ENCODE assay signal across 1 cellular context in the genomic region with DNA sequence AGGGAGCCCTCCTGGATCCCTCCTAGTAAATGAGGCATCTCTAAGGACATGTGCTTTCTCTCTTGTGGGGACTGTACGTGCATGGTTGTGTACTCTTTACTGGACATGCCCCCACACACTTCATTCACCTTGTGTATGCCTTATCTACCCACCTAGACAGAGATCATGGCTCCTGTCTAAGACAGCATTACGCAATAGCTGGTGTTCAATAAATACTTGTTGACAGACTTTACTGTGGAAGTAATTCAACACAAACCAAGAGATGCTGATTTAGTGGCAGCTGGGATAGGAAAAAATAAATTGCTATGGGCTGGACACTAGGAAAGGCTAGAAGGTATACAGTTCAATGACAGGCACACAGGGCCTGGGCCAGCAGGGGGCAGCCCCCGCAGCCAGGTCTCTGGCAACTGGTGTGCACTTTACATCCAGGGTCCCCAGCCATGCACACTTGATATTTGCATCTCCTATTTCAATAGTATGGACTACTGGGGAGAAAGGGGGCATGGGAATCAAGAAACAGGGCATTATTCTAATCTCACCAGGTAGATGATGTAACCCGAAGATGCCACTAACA.
TF ChIP-seq lines count a peak whose summit lies in the region.

No MANE protein-coding gene starts in this region.

TF ChIP-seq in WTC11, 78 proteins besides CTCF, POLR2A, EP300 and RAD21 (continued from another document):
- TF ChIP-seq, protein P1, sequence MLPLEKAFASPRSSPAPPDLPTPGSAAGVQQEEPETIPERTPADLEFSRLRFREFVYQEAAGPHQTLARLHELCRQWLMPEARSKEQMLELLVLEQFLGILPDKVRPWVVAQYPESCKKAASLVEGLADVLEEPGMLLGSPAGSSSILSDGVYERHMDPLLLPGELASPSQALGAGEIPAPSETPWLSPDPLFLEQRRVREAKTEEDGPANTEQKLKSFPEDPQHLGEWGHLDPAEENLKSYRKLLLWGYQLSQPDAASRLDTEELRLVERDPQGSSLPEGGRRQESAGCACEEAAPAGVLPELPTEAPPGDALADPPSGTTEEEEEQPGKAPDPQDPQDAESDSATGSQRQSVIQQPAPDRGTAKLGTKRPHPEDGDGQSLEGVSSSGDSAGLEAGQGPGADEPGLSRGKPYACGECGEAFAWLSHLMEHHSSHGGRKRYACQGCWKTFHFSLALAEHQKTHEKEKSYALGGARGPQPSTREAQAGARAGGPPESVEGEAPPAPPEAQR (CRISPR knock-in tag; IDR thresholded peaks at IDR 0.05), result no peak
- TF ChIP-seq, protein P2, sequence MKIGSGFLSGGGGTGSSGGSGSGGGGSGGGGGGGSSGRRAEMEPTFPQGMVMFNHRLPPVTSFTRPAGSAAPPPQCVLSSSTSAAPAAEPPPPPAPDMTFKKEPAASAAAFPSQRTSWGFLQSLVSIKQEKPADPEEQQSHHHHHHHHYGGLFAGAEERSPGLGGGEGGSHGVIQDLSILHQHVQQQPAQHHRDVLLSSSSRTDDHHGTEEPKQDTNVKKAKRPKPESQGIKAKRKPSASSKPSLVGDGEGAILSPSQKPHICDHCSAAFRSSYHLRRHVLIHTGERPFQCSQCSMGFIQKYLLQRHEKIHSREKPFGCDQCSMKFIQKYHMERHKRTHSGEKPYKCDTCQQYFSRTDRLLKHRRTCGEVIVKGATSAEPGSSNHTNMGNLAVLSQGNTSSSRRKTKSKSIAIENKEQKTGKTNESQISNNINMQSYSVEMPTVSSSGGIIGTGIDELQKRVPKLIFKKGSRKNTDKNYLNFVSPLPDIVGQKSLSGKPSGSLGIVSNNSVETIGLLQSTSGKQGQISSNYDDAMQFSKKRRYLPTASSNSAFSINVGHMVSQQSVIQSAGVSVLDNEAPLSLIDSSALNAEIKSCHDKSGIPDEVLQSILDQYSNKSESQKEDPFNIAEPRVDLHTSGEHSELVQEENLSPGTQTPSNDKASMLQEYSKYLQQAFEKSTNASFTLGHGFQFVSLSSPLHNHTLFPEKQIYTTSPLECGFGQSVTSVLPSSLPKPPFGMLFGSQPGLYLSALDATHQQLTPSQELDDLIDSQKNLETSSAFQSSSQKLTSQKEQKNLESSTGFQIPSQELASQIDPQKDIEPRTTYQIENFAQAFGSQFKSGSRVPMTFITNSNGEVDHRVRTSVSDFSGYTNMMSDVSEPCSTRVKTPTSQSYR (CRISPR knock-in tag; IDR thresholded peaks at IDR 0.05), result no peak
- TF ChIP-seq, protein P3, sequence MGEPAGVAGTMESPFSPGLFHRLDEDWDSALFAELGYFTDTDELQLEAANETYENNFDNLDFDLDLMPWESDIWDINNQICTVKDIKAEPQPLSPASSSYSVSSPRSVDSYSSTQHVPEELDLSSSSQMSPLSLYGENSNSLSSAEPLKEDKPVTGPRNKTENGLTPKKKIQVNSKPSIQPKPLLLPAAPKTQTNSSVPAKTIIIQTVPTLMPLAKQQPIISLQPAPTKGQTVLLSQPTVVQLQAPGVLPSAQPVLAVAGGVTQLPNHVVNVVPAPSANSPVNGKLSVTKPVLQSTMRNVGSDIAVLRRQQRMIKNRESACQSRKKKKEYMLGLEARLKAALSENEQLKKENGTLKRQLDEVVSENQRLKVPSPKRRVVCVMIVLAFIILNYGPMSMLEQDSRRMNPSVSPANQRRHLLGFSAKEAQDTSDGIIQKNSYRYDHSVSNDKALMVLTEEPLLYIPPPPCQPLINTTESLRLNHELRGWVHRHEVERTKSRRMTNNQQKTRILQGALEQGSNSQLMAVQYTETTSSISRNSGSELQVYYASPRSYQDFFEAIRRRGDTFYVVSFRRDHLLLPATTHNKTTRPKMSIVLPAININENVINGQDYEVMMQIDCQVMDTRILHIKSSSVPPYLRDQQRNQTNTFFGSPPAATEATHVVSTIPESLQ (CRISPR knock-in tag; IDR thresholded peaks at IDR 0.05), result no peak
- TF ChIP-seq ZNF263 (CRISPR knock-in tag; IDR thresholded peaks at IDR 0.05; ENCODE audit: low read depth) (no peak), ZNF317 (CRISPR knock-in tag; IDR thresholded peaks at IDR 0.05; ENCODE audit: borderline replicate concordance, low read depth) (no peak), ATF1 (CRISPR knock-in tag; IDR thresholded peaks at IDR 0.05) (no peak), KAT7 (CRISPR knock-in tag; IDR thresholded peaks at IDR 0.05; ENCODE audit: borderline replicate concordance) (no peak), NFE2L1 (CRISPR knock-in tag; IDR thresholded peaks at IDR 0.05) (no peak)
- TF ChIP-seq, protein P4, sequence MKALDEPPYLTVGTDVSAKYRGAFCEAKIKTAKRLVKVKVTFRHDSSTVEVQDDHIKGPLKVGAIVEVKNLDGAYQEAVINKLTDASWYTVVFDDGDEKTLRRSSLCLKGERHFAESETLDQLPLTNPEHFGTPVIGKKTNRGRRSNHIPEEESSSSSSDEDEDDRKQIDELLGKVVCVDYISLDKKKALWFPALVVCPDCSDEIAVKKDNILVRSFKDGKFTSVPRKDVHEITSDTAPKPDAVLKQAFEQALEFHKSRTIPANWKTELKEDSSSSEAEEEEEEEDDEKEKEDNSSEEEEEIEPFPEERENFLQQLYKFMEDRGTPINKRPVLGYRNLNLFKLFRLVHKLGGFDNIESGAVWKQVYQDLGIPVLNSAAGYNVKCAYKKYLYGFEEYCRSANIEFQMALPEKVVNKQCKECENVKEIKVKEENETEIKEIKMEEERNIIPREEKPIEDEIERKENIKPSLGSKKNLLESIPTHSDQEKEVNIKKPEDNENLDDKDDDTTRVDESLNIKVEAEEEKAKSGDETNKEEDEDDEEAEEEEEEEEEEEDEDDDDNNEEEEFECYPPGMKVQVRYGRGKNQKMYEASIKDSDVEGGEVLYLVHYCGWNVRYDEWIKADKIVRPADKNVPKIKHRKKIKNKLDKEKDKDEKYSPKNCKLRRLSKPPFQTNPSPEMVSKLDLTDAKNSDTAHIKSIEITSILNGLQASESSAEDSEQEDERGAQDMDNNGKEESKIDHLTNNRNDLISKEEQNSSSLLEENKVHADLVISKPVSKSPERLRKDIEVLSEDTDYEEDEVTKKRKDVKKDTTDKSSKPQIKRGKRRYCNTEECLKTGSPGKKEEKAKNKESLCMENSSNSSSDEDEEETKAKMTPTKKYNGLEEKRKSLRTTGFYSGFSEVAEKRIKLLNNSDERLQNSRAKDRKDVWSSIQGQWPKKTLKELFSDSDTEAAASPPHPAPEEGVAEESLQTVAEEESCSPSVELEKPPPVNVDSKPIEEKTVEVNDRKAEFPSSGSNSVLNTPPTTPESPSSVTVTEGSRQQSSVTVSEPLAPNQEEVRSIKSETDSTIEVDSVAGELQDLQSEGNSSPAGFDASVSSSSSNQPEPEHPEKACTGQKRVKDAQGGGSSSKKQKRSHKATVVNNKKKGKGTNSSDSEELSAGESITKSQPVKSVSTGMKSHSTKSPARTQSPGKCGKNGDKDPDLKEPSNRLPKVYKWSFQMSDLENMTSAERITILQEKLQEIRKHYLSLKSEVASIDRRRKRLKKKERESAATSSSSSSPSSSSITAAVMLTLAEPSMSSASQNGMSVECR (CRISPR knock-in tag; IDR thresholded peaks at IDR 0.05; ENCODE audit: borderline replicate concordance), result no peak
- TF ChIP-seq, protein P5, sequence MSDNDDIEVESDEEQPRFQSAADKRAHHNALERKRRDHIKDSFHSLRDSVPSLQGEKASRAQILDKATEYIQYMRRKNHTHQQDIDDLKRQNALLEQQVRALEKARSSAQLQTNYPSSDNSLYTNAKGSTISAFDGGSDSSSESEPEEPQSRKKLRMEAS (CRISPR knock-in tag; IDR thresholded peaks at IDR 0.05), result no peak
- TF ChIP-seq, protein P6, sequence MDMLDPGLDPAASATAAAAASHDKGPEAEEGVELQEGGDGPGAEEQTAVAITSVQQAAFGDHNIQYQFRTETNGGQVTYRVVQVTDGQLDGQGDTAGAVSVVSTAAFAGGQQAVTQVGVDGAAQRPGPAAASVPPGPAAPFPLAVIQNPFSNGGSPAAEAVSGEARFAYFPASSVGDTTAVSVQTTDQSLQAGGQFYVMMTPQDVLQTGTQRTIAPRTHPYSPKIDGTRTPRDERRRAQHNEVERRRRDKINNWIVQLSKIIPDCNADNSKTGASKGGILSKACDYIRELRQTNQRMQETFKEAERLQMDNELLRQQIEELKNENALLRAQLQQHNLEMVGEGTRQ (CRISPR knock-in tag; IDR thresholded peaks at IDR 0.05), result no peak
TF ChIP-seq in WTC11: peak in this region for 0.
